Comparison of ENCODE assay signal across 24 cellular contexts in genomic region chr4:96166806-96167205, GRCh38.
DNase-seq lines count a peak whose midpoint lies in the region; ATAC-seq and TF ChIP-seq lines count a peak whose summit lies in the region.
"Had no signal": no experiment of that assay in that cellular context is flagged by ENCODE, and none has a peak within 500 bp of the region (broad histone marks: within the 10 kb centered on the region; RNA-seq: fewer than 3 reads in every experiment).

No MANE protein-coding gene starts in this region.

- H3K4me1 ChIP-seq in adipocyte (ENCODE audit: control insufficient read depth, insufficient read depth, low read length) (peaks cover 3% of the 10 kb centered on the region), skeletal muscle satellite cell (ENCODE audit: control insufficient read depth, insufficient read depth, low read length) (peaks cover 44% of the 10 kb centered on the region), esophagus squamous epithelium (no peaks in the 10 kb centered on the region)
- H3K4me1 ChIP-seq: A549 had no signal

- no peak overlapping the region for H3K4me2 ChIP-seq in skeletal muscle satellite cell (ENCODE audit: low read length)
- H3K4me2 ChIP-seq: A549, GM23338 had no signal

- H3K9me3 ChIP-seq in adipocyte (ENCODE audit: control insufficient read depth, low read length), result no peaks in the 10 kb centered on the region
- no peaks in the 10 kb centered on the region for H3K9me3 ChIP-seq in skeletal muscle satellite cell (replicated peaks; ENCODE audit: low read length)
- peaks cover 0 to 16% (median 0%) of the 10 kb centered on the region in 3 donors for H3K9me3 ChIP-seq in esophagus squamous epithelium
- H3K9me3 ChIP-seq: A549, MG63 had no signal

- DNase-seq in M059J (ENCODE audit: low read depth) (peak; percentile 20), adipocyte (ENCODE audit: low read depth) (peak; percentile 22), fibroblast of peridontal ligament (ENCODE audit: extremely low read depth) (peak; percentile 40), esophagus squamous epithelium (lab: John Stamatoyannopoulos, UW) (no peak), KG1 (lab: John Stamatoyannopoulos, UW) (no peak)
- DNase-seq: C1 segment of cervical spinal cord; CD4-positive, alpha-beta memory T cell; COR-L47; EL; GDM1; H9; Karpas-422; MG63; NCI-H1694; NCI-H2029 treated with DMSO at 0.1 percent for 48 hours; NCI-H2227 treated with DMSO at 0.1 percent for 48 hours; NCI-H510A; NCI-H69; SHP77 had no signal

- H3K27me3 ChIP-seq in adipocyte (replicated peaks; ENCODE audit: control insufficient read depth, insufficient read depth, low read length), result no peaks in the 10 kb centered on the region
- H3K27me3 ChIP-seq in skeletal muscle satellite cell (ENCODE audit: control insufficient read depth, insufficient read depth, low read length), result no peaks in the 10 kb centered on the region
- H3K27me3 ChIP-seq in esophagus squamous epithelium, result no peaks in the 10 kb centered on the region
- H3K27me3 ChIP-seq: MG63 had no signal

- no peak for TF ChIP-seq CTCF in esophagus squamous epithelium (IDR thresholded peaks at IDR 0.05)

- TF ChIP-seq POLR2A in esophagus squamous epithelium (IDR thresholded peaks at IDR 0.05), result no peak

- no peak for ATAC-seq in GM21390 (IDR thresholded peaks at IDR 0.05; ENCODE audit: unreplicated experiment)
- ATAC-seq: A549, GM23338 had no signal

- intact Hi-C loops in esophagus squamous epithelium (cut with DNase I), result no loop called here

- no peak overlapping the region for H3K27ac ChIP-seq in esophagus squamous epithelium
- H3K27ac ChIP-seq: A549, RWPE1 had no signal

- no peaks in the 10 kb centered on the region for H3K36me3 ChIP-seq in adipocyte (ENCODE audit: control insufficient read depth, insufficient read depth, low read length, severe bottlenecking)
- no peaks in the 10 kb centered on the region for H3K36me3 ChIP-seq in skeletal muscle satellite cell (ENCODE audit: insufficient read depth, low read length)
- no peaks in the 10 kb centered on the region for H3K36me3 ChIP-seq in esophagus squamous epithelium
- H3K36me3 ChIP-seq: MG63 had no signal

- no peak overlapping the region for H3K4me3 ChIP-seq in adipocyte (ENCODE audit: low read length)
- no peak overlapping the region for H3K4me3 ChIP-seq in skeletal muscle satellite cell (ENCODE audit: low read length)
- no peak overlapping the region for H3K4me3 ChIP-seq in esophagus squamous epithelium
- H3K4me3 ChIP-seq: A549, GM23338, MG63 had no signal

- H3K9ac ChIP-seq in adipocyte (ENCODE audit: low read length), result no peak overlapping the region
- H3K9ac ChIP-seq in skeletal muscle satellite cell (ENCODE audit: low read depth, low read length), result peak overlapping the region; percentile 16

Comparison
In these comparisons a context has a peak if more than half of its experiments do, and no peak if none do; other contexts are left out.
1. DNase-seq: peak in M059J (single experiment), adipocyte (single experiment) and fibroblast of peridontal ligament (single experiment); none in esophagus squamous epithelium (single experiment) and KG1 (single experiment).